ENCODE assay signal across 1 cellular context in the genomic region with DNA sequence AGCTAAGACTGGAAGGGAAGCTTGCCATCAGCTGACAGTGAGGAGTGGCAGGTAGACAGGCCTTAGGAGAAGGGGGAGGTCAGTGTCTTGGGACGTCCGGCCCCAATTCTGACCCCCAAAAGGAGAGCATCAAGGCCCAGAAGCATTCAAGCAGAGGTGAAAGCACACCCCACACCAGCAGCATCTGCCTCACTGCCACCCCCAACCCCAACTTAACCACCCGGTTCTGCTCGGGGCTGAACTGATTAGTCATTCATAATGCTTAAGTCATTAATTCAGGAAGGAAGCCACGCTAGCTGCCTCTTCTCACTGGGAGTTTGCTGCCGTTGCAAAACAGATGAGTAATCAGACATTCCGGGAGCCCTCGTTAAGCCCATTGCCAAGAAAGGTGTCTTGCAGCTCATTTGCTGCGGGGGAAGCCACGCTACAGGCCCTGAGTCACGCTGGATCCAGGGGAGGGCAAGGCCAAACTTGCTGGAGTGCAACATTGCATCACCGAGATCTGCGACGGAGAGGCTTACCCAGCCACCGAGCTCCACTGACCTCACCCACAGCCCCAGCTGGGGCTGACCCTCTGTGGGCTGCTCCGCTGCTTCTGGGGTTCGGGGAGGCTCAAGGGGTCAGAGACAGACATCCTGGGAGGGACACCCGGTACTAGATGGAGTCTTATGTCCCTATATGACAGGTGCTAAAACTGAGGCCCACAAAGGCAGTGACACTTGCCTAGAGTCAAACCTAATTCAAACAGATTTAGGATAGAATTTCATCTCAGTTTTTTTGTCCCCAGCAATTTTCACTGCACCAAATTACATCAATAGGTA.
TF ChIP-seq lines count a peak whose summit lies in the region.

No MANE protein-coding gene starts in this region.

TF ChIP-seq in HepG2, 621 proteins besides CTCF, POLR2A, EP300 and RAD21 (continued from another document and continues in another):
- TF ChIP-seq, protein P1, sequence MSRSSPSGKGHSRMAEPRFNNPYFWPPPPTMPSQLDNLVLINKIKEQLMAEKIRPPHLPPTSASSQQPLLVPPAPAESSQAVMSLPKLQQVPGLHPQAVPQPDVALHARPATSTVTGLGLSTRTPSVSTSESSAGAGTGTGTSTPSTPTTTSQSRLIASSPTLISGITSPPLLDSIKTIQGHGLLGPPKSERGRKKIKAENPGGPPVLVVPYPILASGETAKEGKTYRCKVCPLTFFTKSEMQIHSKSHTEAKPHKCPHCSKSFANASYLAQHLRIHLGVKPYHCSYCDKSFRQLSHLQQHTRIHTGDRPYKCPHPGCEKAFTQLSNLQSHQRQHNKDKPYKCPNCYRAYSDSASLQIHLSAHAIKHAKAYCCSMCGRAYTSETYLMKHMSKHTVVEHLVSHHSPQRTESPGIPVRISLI (CRISPR knock-in tag; IDR thresholded peaks at IDR 0.05; ENCODE audit: borderline replicate concordance): no peak
- TF ChIP-seq, protein P2, sequence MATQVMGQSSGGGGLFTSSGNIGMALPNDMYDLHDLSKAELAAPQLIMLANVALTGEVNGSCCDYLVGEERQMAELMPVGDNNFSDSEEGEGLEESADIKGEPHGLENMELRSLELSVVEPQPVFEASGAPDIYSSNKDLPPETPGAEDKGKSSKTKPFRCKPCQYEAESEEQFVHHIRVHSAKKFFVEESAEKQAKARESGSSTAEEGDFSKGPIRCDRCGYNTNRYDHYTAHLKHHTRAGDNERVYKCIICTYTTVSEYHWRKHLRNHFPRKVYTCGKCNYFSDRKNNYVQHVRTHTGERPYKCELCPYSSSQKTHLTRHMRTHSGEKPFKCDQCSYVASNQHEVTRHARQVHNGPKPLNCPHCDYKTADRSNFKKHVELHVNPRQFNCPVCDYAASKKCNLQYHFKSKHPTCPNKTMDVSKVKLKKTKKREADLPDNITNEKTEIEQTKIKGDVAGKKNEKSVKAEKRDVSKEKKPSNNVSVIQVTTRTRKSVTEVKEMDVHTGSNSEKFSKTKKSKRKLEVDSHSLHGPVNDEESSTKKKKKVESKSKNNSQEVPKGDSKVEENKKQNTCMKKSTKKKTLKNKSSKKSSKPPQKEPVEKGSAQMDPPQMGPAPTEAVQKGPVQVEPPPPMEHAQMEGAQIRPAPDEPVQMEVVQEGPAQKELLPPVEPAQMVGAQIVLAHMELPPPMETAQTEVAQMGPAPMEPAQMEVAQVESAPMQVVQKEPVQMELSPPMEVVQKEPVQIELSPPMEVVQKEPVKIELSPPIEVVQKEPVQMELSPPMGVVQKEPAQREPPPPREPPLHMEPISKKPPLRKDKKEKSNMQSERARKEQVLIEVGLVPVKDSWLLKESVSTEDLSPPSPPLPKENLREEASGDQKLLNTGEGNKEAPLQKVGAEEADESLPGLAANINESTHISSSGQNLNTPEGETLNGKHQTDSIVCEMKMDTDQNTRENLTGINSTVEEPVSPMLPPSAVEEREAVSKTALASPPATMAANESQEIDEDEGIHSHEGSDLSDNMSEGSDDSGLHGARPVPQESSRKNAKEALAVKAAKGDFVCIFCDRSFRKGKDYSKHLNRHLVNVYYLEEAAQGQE (IDR thresholded peaks at IDR 0.05; ENCODE audit: borderline replicate concordance in 1 of 2, low read depth in 1 of 2, low read length in 2 of 2): no peak
- TF ChIP-seq SOX6 (IDR thresholded peaks at IDR 0.05): no peak
- peak; percentile 65; the same call in 1 of the 2 replicates for TF ChIP-seq SOX6 (CRISPR knock-in tag; IDR thresholded peaks at IDR 0.05)
- TF ChIP-seq SUZ12 (IDR thresholded peaks at IDR 0.05; ENCODE audit: low read depth, low read length): no peak
- no peak for TF ChIP-seq TCF12 (IDR thresholded peaks at IDR 0.05)
- no peak for TF ChIP-seq TCF12 (CRISPR knock-in tag; IDR thresholded peaks at IDR 0.05)
- TF ChIP-seq MAFG (CRISPR knock-in tag; IDR thresholded peaks at IDR 0.05): peak; percentile 81; the same call in 1 of the 2 replicates
- TF ChIP-seq CENPT (CRISPR knock-in tag; IDR thresholded peaks at IDR 0.05; ENCODE audit: low read depth): no peak
- TF ChIP-seq YY1 (IDR thresholded peaks at IDR 0.05; ENCODE audit: insufficient read depth, insufficient replicate concordance, low read depth, low read length): no peak
- TF ChIP-seq CREB1 (IDR thresholded peaks at IDR 0.05): no peak
- TF ChIP-seq CREB1 (CRISPR knock-in tag; IDR thresholded peaks at IDR 0.05): 0 out of 2 replicates have a peak, but pooled peaks have one; percentile 24
- TF ChIP-seq, protein P3, sequence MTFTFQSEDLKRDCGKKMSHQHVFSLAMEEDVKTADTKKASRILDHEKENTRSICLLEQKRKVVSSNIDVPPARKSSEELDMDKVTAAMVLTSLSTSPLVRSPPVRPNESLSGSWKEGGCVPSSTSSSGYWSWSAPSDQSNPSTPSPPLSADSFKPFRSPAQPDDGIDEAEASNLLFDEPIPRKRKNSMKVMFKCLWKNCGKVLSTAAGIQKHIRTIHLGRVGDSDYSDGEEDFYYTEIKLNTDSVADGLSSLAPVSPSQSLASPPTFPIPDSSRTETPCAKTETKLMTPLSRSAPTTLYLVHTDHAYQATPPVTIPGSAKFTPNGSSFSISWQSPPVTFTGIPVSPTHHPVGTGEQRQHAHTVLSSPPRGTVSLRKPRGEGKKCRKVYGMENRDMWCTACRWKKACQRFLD (CRISPR knock-in tag; IDR thresholded peaks at IDR 0.05; ENCODE audit: borderline replicate concordance): no peak
- TF ChIP-seq SCMH1 (CRISPR knock-in tag; IDR thresholded peaks at IDR 0.05; ENCODE audit: borderline replicate concordance): no peak
- no peak for TF ChIP-seq CENPX (CRISPR knock-in tag; IDR thresholded peaks at IDR 0.05)
- TF ChIP-seq ZNF775 (CRISPR knock-in tag; IDR thresholded peaks at IDR 0.05; ENCODE audit: borderline replicate concordance): no peak
- TF ChIP-seq, protein P4, sequence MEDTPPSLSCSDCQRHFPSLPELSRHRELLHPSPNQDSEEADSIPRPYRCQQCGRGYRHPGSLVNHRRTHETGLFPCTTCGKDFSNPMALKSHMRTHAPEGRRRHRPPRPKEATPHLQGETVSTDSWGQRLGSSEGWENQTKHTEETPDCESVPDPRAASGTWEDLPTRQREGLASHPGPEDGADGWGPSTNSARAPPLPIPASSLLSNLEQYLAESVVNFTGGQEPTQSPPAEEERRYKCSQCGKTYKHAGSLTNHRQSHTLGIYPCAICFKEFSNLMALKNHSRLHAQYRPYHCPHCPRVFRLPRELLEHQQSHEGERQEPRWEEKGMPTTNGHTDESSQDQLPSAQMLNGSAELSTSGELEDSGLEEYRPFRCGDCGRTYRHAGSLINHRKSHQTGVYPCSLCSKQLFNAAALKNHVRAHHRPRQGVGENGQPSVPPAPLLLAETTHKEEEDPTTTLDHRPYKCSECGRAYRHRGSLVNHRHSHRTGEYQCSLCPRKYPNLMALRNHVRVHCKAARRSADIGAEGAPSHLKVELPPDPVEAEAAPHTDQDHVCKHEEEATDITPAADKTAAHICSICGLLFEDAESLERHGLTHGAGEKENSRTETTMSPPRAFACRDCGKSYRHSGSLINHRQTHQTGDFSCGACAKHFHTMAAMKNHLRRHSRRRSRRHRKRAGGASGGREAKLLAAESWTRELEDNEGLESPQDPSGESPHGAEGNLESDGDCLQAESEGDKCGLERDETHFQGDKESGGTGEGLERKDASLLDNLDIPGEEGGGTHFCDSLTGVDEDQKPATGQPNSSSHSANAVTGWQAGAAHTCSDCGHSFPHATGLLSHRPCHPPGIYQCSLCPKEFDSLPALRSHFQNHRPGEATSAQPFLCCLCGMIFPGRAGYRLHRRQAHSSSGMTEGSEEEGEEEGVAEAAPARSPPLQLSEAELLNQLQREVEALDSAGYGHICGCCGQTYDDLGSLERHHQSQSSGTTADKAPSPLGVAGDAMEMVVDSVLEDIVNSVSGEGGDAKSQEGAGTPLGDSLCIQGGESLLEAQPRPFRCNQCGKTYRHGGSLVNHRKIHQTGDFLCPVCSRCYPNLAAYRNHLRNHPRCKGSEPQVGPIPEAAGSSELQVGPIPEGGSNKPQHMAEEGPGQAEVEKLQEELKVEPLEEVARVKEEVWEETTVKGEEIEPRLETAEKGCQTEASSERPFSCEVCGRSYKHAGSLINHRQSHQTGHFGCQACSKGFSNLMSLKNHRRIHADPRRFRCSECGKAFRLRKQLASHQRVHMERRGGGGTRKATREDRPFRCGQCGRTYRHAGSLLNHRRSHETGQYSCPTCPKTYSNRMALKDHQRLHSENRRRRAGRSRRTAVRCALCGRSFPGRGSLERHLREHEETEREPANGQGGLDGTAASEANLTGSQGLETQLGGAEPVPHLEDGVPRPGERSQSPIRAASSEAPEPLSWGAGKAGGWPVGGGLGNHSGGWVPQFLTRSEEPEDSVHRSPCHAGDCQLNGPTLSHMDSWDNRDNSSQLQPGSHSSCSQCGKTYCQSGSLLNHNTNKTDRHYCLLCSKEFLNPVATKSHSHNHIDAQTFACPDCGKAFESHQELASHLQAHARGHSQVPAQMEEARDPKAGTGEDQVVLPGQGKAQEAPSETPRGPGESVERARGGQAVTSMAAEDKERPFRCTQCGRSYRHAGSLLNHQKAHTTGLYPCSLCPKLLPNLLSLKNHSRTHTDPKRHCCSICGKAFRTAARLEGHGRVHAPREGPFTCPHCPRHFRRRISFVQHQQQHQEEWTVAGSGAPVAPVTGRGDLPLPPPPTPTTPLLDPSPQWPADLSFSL (CRISPR knock-in tag; IDR thresholded peaks at IDR 0.05): 0 out of 2 replicates have a peak, but pooled peaks have one; percentile 31
- TF ChIP-seq ZNF256 (CRISPR knock-in tag; conservative IDR thresholded peaks at IDR 0.05): no peak
- no peak for TF ChIP-seq ZNF850 (CRISPR knock-in tag; conservative IDR thresholded peaks at IDR 0.05)
- no peak for TF ChIP-seq HDAC6 (IDR thresholded peaks at IDR 0.05; ENCODE audit: low read depth, low read length)
- TF ChIP-seq ZNF776 (CRISPR knock-in tag; IDR thresholded peaks at IDR 0.05): no peak
- peak; percentile 46; the same call in 1 of the 2 replicates for TF ChIP-seq POGZ (CRISPR knock-in tag; IDR thresholded peaks at IDR 0.05)
- peak; percentile 69; the same call in 1 of the 2 replicates for TF ChIP-seq NR2C2 (CRISPR knock-in tag; IDR thresholded peaks at IDR 0.05; ENCODE audit: borderline replicate concordance)
- TF ChIP-seq ZNF446 (CRISPR knock-in tag; IDR thresholded peaks at IDR 0.05): no peak
- peak; percentile 46; the same call in 1 of the 2 replicates for TF ChIP-seq MIXL1 (CRISPR knock-in tag; IDR thresholded peaks at IDR 0.05)
- TF ChIP-seq, protein P5, sequence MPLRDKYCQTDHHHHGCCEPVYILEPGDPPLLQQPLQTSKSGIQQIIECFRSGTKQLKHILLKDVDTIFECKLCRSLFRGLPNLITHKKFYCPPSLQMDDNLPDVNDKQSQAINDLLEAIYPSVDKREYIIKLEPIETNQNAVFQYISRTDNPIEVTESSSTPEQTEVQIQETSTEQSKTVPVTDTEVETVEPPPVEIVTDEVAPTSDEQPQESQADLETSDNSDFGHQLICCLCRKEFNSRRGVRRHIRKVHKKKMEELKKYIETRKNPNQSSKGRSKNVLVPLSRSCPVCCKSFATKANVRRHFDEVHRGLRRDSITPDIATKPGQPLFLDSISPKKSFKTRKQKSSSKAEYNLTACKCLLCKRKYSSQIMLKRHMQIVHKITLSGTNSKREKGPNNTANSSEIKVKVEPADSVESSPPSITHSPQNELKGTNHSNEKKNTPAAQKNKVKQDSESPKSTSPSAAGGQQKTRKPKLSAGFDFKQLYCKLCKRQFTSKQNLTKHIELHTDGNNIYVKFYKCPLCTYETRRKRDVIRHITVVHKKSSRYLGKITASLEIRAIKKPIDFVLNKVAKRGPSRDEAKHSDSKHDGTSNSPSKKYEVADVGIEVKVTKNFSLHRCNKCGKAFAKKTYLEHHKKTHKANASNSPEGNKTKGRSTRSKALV (CRISPR knock-in tag; IDR thresholded peaks at IDR 0.05): no peak
- TF ChIP-seq SPEN (CRISPR knock-in tag; IDR thresholded peaks at IDR 0.05; ENCODE audit: low read depth): no peak
- TF ChIP-seq RFXANK (CRISPR knock-in tag; IDR thresholded peaks at IDR 0.05): no peak
- TF ChIP-seq ONECUT2 (CRISPR knock-in tag; IDR thresholded peaks at IDR 0.05): no peak
- no peak for TF ChIP-seq ZNF883 (CRISPR knock-in tag; IDR thresholded peaks at IDR 0.05; ENCODE audit: not compliant biosample characterization)
- TF ChIP-seq KDM5B (CRISPR knock-in tag; IDR thresholded peaks at IDR 0.05; ENCODE audit: borderline replicate concordance): peak; percentile 44; the same call in 1 of the 2 replicates
- no peak for TF ChIP-seq ZNF230 (CRISPR knock-in tag; IDR thresholded peaks at IDR 0.05)
- TF ChIP-seq ZFYVE20 (CRISPR knock-in tag; IDR thresholded peaks at IDR 0.05; ENCODE audit: borderline replicate concordance, low read depth): no peak
- peak; percentile 74 for TF ChIP-seq TEAD3 (CRISPR knock-in tag; optimal IDR thresholded peaks at IDR 0.05; ENCODE audit: borderline replicate concordance)
- TF ChIP-seq KMT2B (CRISPR knock-in tag; IDR thresholded peaks at IDR 0.05): no peak
- TF ChIP-seq ESRRA (CRISPR knock-in tag; IDR thresholded peaks at IDR 0.05; ENCODE audit: low read depth): no peak
- TF ChIP-seq ZNF160 (CRISPR knock-in tag; IDR thresholded peaks at IDR 0.05): 0 out of 2 replicates have a peak, but pooled peaks have one; percentile 27
- TF ChIP-seq GABPB1 (CRISPR knock-in tag; IDR thresholded peaks at IDR 0.05): peak; percentile 64
- no peak for TF ChIP-seq SOX13 (IDR thresholded peaks at IDR 0.05)
- 0 out of 4 replicates have a peak, but pooled peaks of 1 of the 2 experiments have one; percentile 24 for TF ChIP-seq SOX13 (CRISPR knock-in tag; conservative IDR thresholded peaks at IDR 0.05 in 1 of 2, IDR thresholded peaks at IDR 0.05 in 1 of 2)
- TF ChIP-seq ZNF101 (CRISPR knock-in tag; IDR thresholded peaks at IDR 0.05; ENCODE audit: borderline replicate concordance, low read depth): no peak
- TF ChIP-seq KLF15 (CRISPR knock-in tag; IDR thresholded peaks at IDR 0.05; ENCODE audit: borderline replicate concordance): no peak
- TF ChIP-seq HDAC2 (CRISPR knock-in tag; IDR thresholded peaks at IDR 0.05): peak; percentile 51; the same call in 1 of the 2 replicates
- TF ChIP-seq ZMAT3 (CRISPR knock-in tag; conservative IDR thresholded peaks at IDR 0.05): no peak
- no peak; the same call in 1 of the 2 replicates for TF ChIP-seq SIN3A (IDR thresholded peaks at IDR 0.05; ENCODE audit: borderline replicate concordance, low read depth, low read length)
- TF ChIP-seq ZNF670 (CRISPR knock-in tag; IDR thresholded peaks at IDR 0.05; ENCODE audit: borderline replicate concordance): no peak
- no peak for TF ChIP-seq ZNF282 (IDR thresholded peaks at IDR 0.05; ENCODE audit: partially characterized antibody)
- no peak for TF ChIP-seq ATF1 (CRISPR knock-in tag; IDR thresholded peaks at IDR 0.05)
- 0 out of 2 replicates have a peak, but pooled peaks have one; percentile 67 for TF ChIP-seq SALL2 (CRISPR knock-in tag; IDR thresholded peaks at IDR 0.05)
- peak; percentile 51; the same call in 1 of the 2 replicates for TF ChIP-seq ZNF788 (CRISPR knock-in tag; IDR thresholded peaks at IDR 0.05; ENCODE audit: borderline replicate concordance)
- no peak for TF ChIP-seq ZFP62 (CRISPR knock-in tag; IDR thresholded peaks at IDR 0.05)
